ENCODE assay signal across 6 cellular contexts in genomic region chr1:155893389-155894142, GRCh38. TPM values are rescaled to one million over a fixed set of nuclear protein-coding genes. Genes with fewer than 3 reads are reported as not detected.
DNase-seq lines count a peak whose midpoint lies in the region; ATAC-seq, FAIRE-seq and TF ChIP-seq lines count a peak whose summit lies in the region.

No MANE protein-coding gene starts in this region.

- H3K4me2 ChIP-seq in astrocyte (ENCODE audit: low read length), result peak overlapping the region; percentile 82

- peak overlapping the region; percentile 29 for H3K4me3 ChIP-seq in astrocyte (ENCODE audit: insufficient read depth, low read depth, low read length)

- peaks cover 8% of the 10 kb centered on the region for H3K36me3 ChIP-seq in astrocyte (ENCODE audit: insufficient read depth, low read length)

- H3K27me3 Mint-ChIP-seq in astrocyte (ENCODE audit: low read depth, unreplicated experiment), result no peaks in the 10 kb centered on the region
- H3K27me3 Mint-ChIP-seq in natural killer cell (ENCODE audit: low read depth in 2 of 2), result no peaks in the 10 kb centered on the region

- no peaks in the 10 kb centered on the region for H3K79me2 ChIP-seq in astrocyte (ENCODE audit: insufficient read depth, low read length)

- H3K9me3 ChIP-seq in astrocyte (ENCODE audit: insufficient read depth, low read depth, low read length), result no peaks in the 10 kb centered on the region

- peak overlapping the region; percentile 91 for H3K27ac ChIP-seq in astrocyte (ENCODE audit: low read depth, low read length)

- peak; percentile 71 for FAIRE-seq in astrocyte (lab: Jason Lieb, UNC)

- H3K4me1 Mint-ChIP-seq in astrocyte (ENCODE audit: low read depth, unreplicated experiment) (peaks cover 14% of the 10 kb centered on the region), natural killer cell (peaks cover 12% of the 10 kb centered on the region in 2 donors)

- H3K9me3 Mint-ChIP-seq in astrocyte (ENCODE audit: unreplicated experiment) (no peaks in the 10 kb centered on the region), natural killer cell (no peaks in the 10 kb centered on the region)

- TF ChIP-seq CTCF in astrocyte (IDR thresholded peaks at IDR 0.05; ENCODE audit: insufficient read depth, low read depth, low read length) (no peak), natural killer cell (IDR thresholded peaks at IDR 0.05) (no peak)

- H3K4me1 ChIP-seq in astrocyte (ENCODE audit: insufficient read depth, low read length), result peaks cover 23% of the 10 kb centered on the region

- H3K36me3 Mint-ChIP-seq in astrocyte (ENCODE audit: low read depth, unreplicated experiment), result peaks cover 6% of the 10 kb centered on the region
- no peaks in the 10 kb centered on the region for H3K36me3 Mint-ChIP-seq in natural killer cell

- H3K27ac Mint-ChIP-seq in astrocyte (ENCODE audit: unreplicated experiment) (peak overlapping the region; percentile 98), natural killer cell (peak overlapping the region; percentile 53 to 78)

- H3K27me3 ChIP-seq in astrocyte (ENCODE audit: insufficient read depth, low read length), result no peaks in the 10 kb centered on the region

- DNase-seq in HS-5 (ENCODE audit: low read depth), result peak; percentile 85
- peak; percentile 85 for DNase-seq in astrocyte (ENCODE audit: low read depth)
- no peak for DNase-seq in natural killer cell
- no peak for DNase-seq in NCI-H1694 (lab: John Stamatoyannopoulos, UW)
- DNase-seq in germinal center (ENCODE audit: low spot score), result no peak

- peak overlapping the region; percentile 51 for H3K4me3 Mint-ChIP-seq in astrocyte (ENCODE audit: unreplicated experiment)
- H3K4me3 Mint-ChIP-seq in natural killer cell, result no peak overlapping the region

- intact Hi-C loops in natural killer cell (cut with micrococcal nuclease), result no loop called here

- H3K9ac ChIP-seq in astrocyte (ENCODE audit: low read length), result peak overlapping the region; percentile 77

- no peak overlapping the region for H2AFZ ChIP-seq in astrocyte (ENCODE audit: low read depth, low read length)

- peak; percentile 72 to 79 (median 76) for ATAC-seq in natural killer cell
- no peak for ATAC-seq in GM21423 (IDR thresholded peaks at IDR 0.05; ENCODE audit: unreplicated experiment)

- no peaks in the 10 kb centered on the region for H4K20me1 ChIP-seq in astrocyte (ENCODE audit: insufficient read depth, low read length)

RNA-seq across cellular contexts. Expression of gene RIT1, which starts 17.6 kb away (rescaled TPM):
- 59.4 and 63.2 TPM in 2 replicates for total RNA-seq in astrocyte
- 10 to 100 TPM; 79.1 to 86.1 (median 79.2) TPM for total RNA-seq in natural killer cell

RNA-seq across cellular contexts. Expression of gene SYT11, which starts 34.2 kb away (rescaled TPM):
- total RNA-seq in astrocyte (22.1 and 22.3 TPM in 2 replicates), natural killer cell (10 to 100 TPM; 38.1 to 42.8 (median 39.8) TPM)

RNA-seq across cellular contexts. Expression of gene GON4L, which starts 36.6 kb away (rescaled TPM):
- total RNA-seq in astrocyte (52.8 and 58.2 TPM in 2 replicates), natural killer cell (100 to 1,000 TPM; 127 to 147 (median 146) TPM)

RNA-seq across cellular contexts. Expression of gene KHDC4, which starts 40.6 kb away (rescaled TPM):
- 44.6 and 48.2 TPM in 2 replicates for total RNA-seq in astrocyte
- total RNA-seq in natural killer cell, result 100 to 1,000 TPM in 1 of 3 donors, 10 to 100 TPM in 2; 61.9 to 101 (median 85.9) TPM

RNA-seq across cellular contexts. Expression of gene RXFP4, which starts 47.9 kb away (rescaled TPM):
- not detected in 2 replicates for total RNA-seq in astrocyte
- total RNA-seq in natural killer cell, result not detected

Comparison
In these comparisons a context has a peak if more than half of its experiments do, and no peak if none do; other contexts are left out.
1. DNase-seq: peak in HS-5 (single experiment) and astrocyte (single experiment); none in natural killer cell (single experiment), NCI-H1694 (single experiment) and germinal center (single experiment).